15 cellular contexts compared by ENCODE assay signal in the genomic region with DNA sequence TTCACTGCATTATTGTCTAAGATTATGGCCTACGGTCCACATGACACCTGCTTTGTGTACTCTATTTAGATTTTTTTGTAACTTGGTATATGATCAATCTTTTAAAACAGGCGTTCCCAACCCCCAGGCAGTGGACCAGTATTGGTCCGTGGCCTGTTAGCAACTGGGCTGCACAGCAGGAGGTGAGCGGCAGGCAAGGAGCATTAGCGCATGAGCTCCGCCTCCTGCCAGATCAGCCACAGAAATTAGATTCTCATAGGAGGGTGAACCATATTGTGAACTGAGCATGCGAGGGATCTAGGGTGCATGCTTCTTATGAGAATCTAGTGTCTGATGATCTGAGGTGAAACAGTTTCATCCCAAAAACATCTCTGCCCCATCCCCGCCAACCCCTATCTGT.
A peak's percentile ranks its signal among the peaks of the same experiment; 100 is the strongest.
DNase-seq lines count a peak whose midpoint lies in the region; ATAC-seq and TF ChIP-seq lines count a peak whose summit lies in the region.
"Had no signal": no experiment of that assay in that cellular context is flagged by ENCODE, and none has a peak within 500 bp of the region (broad histone marks: within the 10 kb centered on the region; RNA-seq: fewer than 3 reads in every experiment).

No MANE protein-coding gene starts in this region.

- H3K27ac Mint-ChIP-seq in activated CD8-positive, alpha-beta memory T cell treated with anti-CD3 and anti-CD28 coated beads, Interleukin-2, amount 10 ng/mL, durations not matched to agents 7 days and 5 days = no peak overlapping the region
- H3K27ac Mint-ChIP-seq: CD4-positive, CD25-positive, alpha-beta regulatory T cell had no signal

- H3K4me1 ChIP-seq in SJCRH30 = no peaks in the 10 kb centered on the region

- no peaks in the 10 kb centered on the region for H3K36me3 ChIP-seq in WERI-Rb-1
- H3K36me3 ChIP-seq in SJCRH30 = no peaks in the 10 kb centered on the region
- H3K36me3 ChIP-seq: BLaER1 treated with 17β-estradiol and CSF1 and Interleukin-3, amounts not matched to agents 10 nM and 100 nM had no signal

- DNase-seq in NCI-H82 (lab: John Stamatoyannopoulos, UW) (peak; percentile 29), NCI-H82 treated with DMSO at 0.1 percent for 48 hours (lab: John Stamatoyannopoulos, UW; ENCODE audit: unreplicated experiment) (no peak), WERI-Rb-1 (peak; percentile 29), iPS DF 19.7 (ENCODE audit: low read depth, low spot score) (peak; percentile 3), SJCRH30 (no peak), SK-N-DZ (ENCODE audit: low spot score) (no peak)
- DNase-seq in activated CD8-positive, alpha-beta memory T cell treated with anti-CD3 and anti-CD28 coated beads, Interleukin-2, amount 10 ng/mL, durations not matched to agents 7 days and 5 days = no peak
- DNase-seq: CD4-positive, CD25-positive, alpha-beta regulatory T cell; DMS 273 treated with DMSO at 0.1 percent for 48 hours; GOT3; HCEC 1CT; IMR-90; KBM-7 had no signal

- H3K27me3 Mint-ChIP-seq in activated CD8-positive, alpha-beta memory T cell treated with anti-CD3 and anti-CD28 coated beads, Interleukin-2, amount 10 ng/mL, durations not matched to agents 7 days and 5 days = peaks cover 6% of the 10 kb centered on the region

- no peak for TF ChIP-seq CTCF in WERI-Rb-1 (IDR thresholded peaks at IDR 0.05; ENCODE audit: low read depth, low read length)

- no peak overlapping the region for H3K4me3 Mint-ChIP-seq in activated CD8-positive, alpha-beta memory T cell treated with anti-CD3 and anti-CD28 coated beads, Interleukin-2, amount 10 ng/mL, durations not matched to agents 7 days and 5 days
- H3K4me3 Mint-ChIP-seq: CD4-positive, CD25-positive, alpha-beta regulatory T cell had no signal

- H3K9me3 ChIP-seq in WERI-Rb-1 (ENCODE audit: severe bottlenecking) (no peaks in the 10 kb centered on the region), SJCRH30 (replicated peaks) (no peaks in the 10 kb centered on the region)

- H3K27ac ChIP-seq in WERI-Rb-1 (no peak overlapping the region), SJCRH30 (no peak overlapping the region)
- H3K27ac ChIP-seq: 22Rv1; BLaER1 treated with 17β-estradiol and CSF1 and Interleukin-3, amounts not matched to agents 10 nM and 100 nM had no signal

- no peaks in the 10 kb centered on the region for H3K9me3 Mint-ChIP-seq in activated CD8-positive, alpha-beta memory T cell treated with anti-CD3 and anti-CD28 coated beads, Interleukin-2, amount 10 ng/mL, durations not matched to agents 7 days and 5 days (ENCODE audit: low read depth)

- H3K27me3 ChIP-seq in WERI-Rb-1 (ENCODE audit: insufficient read depth, low read depth, severe bottlenecking) (no peaks in the 10 kb centered on the region), SJCRH30 (no peaks in the 10 kb centered on the region)
- H3K27me3 ChIP-seq: BLaER1 treated with 17β-estradiol and CSF1 and Interleukin-3, amounts not matched to agents 10 nM and 100 nM had no signal

- no peak for ATAC-seq in activated CD8-positive, alpha-beta memory T cell treated with anti-CD3 and anti-CD28 coated beads, Interleukin-2, amount 10 ng/mL, durations not matched to agents 7 days and 5 days

- no peaks in the 10 kb centered on the region for H3K36me3 Mint-ChIP-seq in activated CD8-positive, alpha-beta memory T cell treated with anti-CD3 and anti-CD28 coated beads, Interleukin-2, amount 10 ng/mL, durations not matched to agents 7 days and 5 days
- H3K36me3 Mint-ChIP-seq: CD4-positive, CD25-positive, alpha-beta regulatory T cell had no signal

- CTCF ChIA-PET in activated CD8-positive, alpha-beta memory T cell treated with anti-CD3 and anti-CD28 coated beads, Interleukin-2, amount 10 ng/mL, durations not matched to agents 7 days and 5 days (lab: Charles Lee) = no interaction called here

- H3K4me3 ChIP-seq in WERI-Rb-1 (ENCODE audit: low read depth, low read length) (no peak overlapping the region), SJCRH30 (no peak overlapping the region)
- H3K4me3 ChIP-seq: BLaER1 treated with 17β-estradiol and CSF1 and Interleukin-3, amounts not matched to agents 10 nM and 100 nM had no signal

- no peaks in the 10 kb centered on the region for H3K4me1 Mint-ChIP-seq in activated CD8-positive, alpha-beta memory T cell treated with anti-CD3 and anti-CD28 coated beads, Interleukin-2, amount 10 ng/mL, durations not matched to agents 7 days and 5 days
- H3K4me1 Mint-ChIP-seq: CD4-positive, CD25-positive, alpha-beta regulatory T cell had no signal

Comparison
In these comparisons a context has a peak if more than half of its experiments do, and no peak if none do; other contexts are left out.
1. DNase-seq: peak in NCI-H82 (single experiment), WERI-Rb-1 (single experiment) and iPS DF 19.7 (single experiment); none in NCI-H82 treated with DMSO at 0.1 percent for 48 hours (single experiment), activated CD8-positive, alpha-beta memory T cell treated with anti-CD3 and anti-CD28 coated beads, Interleukin-2, amount 10 ng/mL, durations not matched to agents 7 days and 5 days (single experiment), SJCRH30 (0 of 2) and SK-N-DZ (single experiment).